In the genomic region with DNA sequence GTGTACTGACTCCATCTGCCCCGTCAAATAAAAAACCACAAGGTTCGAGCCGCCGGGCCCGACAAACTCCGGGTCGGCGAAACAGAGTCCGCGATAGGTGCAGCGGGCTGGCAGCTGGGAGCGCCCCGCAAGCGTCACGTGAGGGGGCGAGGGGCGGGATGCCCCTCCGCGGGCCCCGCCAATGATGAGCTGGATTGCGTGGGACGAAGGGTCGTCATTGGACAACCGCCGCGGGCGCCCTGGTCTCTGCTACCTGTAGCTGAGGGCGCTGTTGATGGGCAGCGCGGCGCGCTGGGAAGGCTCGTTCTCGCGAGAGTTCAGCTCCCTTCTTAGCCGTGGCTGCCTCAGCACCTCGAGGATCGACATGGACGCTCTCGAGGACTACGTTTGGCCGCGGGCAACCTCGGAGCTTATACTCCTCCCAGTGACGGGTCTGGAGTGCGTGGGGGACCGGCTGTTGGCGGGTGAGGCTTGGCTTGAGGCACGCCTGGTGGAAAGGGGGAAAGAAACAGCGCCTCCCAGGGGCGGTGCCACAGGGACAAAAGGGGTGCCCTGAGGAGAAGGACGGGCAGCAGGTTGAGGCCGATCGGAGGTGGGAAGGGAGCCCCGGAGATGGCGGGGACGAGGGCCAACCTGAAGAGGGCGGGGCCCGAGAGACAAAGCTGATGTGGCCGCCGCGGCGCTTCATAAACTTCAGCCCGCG, we compare ENCODE assay signal across 8 cellular contexts. TPM values are rescaled to one million over a fixed set of nuclear protein-coding genes. Genes with fewer than 3 reads are reported as not detected.
DNase-seq lines count a peak whose midpoint lies in the region; ATAC-seq and TF ChIP-seq lines count a peak whose summit lies in the region.

A gene with protein sequence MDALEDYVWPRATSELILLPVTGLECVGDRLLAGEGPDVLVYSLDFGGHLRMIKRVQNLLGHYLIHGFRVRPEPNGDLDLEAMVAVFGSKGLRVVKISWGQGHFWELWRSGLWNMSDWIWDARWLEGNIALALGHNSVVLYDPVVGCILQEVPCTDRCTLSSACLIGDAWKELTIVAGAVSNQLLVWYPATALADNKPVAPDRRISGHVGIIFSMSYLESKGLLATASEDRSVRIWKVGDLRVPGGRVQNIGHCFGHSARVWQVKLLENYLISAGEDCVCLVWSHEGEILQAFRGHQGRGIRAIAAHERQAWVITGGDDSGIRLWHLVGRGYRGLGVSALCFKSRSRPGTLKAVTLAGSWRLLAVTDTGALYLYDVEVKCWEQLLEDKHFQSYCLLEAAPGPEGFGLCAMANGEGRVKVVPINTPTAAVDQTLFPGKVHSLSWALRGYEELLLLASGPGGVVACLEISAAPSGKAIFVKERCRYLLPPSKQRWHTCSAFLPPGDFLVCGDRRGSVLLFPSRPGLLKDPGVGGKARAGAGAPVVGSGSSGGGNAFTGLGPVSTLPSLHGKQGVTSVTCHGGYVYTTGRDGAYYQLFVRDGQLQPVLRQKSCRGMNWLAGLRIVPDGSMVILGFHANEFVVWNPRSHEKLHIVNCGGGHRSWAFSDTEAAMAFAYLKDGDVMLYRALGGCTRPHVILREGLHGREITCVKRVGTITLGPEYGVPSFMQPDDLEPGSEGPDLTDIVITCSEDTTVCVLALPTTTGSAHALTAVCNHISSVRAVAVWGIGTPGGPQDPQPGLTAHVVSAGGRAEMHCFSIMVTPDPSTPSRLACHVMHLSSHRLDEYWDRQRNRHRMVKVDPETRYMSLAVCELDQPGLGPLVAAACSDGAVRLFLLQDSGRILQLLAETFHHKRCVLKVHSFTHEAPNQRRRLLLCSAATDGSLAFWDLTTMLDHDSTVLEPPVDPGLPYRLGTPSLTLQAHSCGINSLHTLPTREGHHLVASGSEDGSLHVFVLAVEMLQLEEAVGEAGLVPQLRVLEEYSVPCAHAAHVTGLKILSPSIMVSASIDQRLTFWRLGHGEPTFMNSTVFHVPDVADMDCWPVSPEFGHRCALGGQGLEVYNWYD (plus strand): TSS at position 324 of the 703 bp plus-strand sequence. CDS start 41 bp downstream, at position 365.

- POLR2A ChIA-PET in GM10248 (lab: Yijun Ruan, JAX) = interaction anchor here (0.6 to 6.5 kb wide), 15 partner anchors 9 to 1712 kb away, joined by 3 to 50 read pairs (median 4); partner anchors contain the start of genes DAG1, DALRD3, IMPDH2 and NDUFAF3

- H3K27ac ChIP-seq in SK-N-MC = peak within 1 kb of the TSS; percentile 85
- H3K27ac ChIP-seq in suprapubic skin = peak within 1 kb of the TSS; percentile 91

- H3K36me3 ChIP-seq in SK-N-MC (ENCODE audit: insufficient read depth, low read length) (no peaks in the 10 kb centered on the region), suprapubic skin (peaks cover 8% of the 10 kb centered on the region)

- peak; percentile 98 for DNase-seq in GM10248 (ENCODE audit: extremely low spot score)
- DNase-seq in NB4 (ENCODE audit: low read depth) = peak; percentile 98
- DNase-seq in SK-N-MC (ENCODE audit: low read depth, low spot score) = no peak
- DNase-seq in activated naive CD4-positive, alpha-beta T cell treated with anti-CD3 and anti-CD28 coated beads, Interleukin-2, amount 50 U/mL, for 16 hours = peak; percentile 98
- DNase-seq in globus pallidus (ENCODE audit: low spot score) = peak; percentile 90
- DNase-seq in nucleus accumbens (lab: John Stamatoyannopoulos, UW) = peak; percentile 57 to 97 (median 91)
- DNase-seq in suprapubic skin (ENCODE audit: low spot score in 2 of 2) = peak; percentile 98

- TF ChIP-seq POLR2A in NB4 (IDR thresholded peaks at IDR 0.05; ENCODE audit: extremely low read depth, insufficient read length) = peak; percentile 89
- peak in 1 of 2 donors; percentile 23 for TF ChIP-seq POLR2A in suprapubic skin (IDR thresholded peaks at IDR 0.05)

- H3K9ac ChIP-seq in SK-N-MC (ENCODE audit: insufficient read length) = peak within 1 kb of the TSS; percentile 90

- TF ChIP-seq EP300 in suprapubic skin (IDR thresholded peaks at IDR 0.05) = no peak

- 0% methylated on average over 27 of the region's 65 CpGs for WGBS in suprapubic skin

- H3K4me1 ChIP-seq in suprapubic skin = peaks cover 29% of the 10 kb centered on the region

- CTCF ChIA-PET in GM10248 (lab: Yijun Ruan, JAX) = interaction anchor here (0.6 to 11.8 kb wide), 17 partner anchors 8 to 571 kb away, joined by 3 to 131 read pairs (median 4); partner anchors contain the start of genes ARIH2, DALRD3, IMPDH2 and KLHDC8B

- H3K9me3 ChIP-seq in SK-N-MC (ENCODE audit: low read depth, low read length) (no peaks in the 10 kb centered on the region), suprapubic skin (no peaks in the 10 kb centered on the region)

- peak; percentile 85 for ATAC-seq in HG02571 (IDR thresholded peaks at IDR 0.05; ENCODE audit: unreplicated experiment)

- H3K4me3 ChIP-seq in NB4 (ENCODE audit: low read depth, low read length) = peak within 1 kb of the TSS; percentile 80
- peak within 1 kb of the TSS; percentile 84 for H3K4me3 ChIP-seq in SK-N-MC
- H3K4me3 ChIP-seq in suprapubic skin = peak within 1 kb of the TSS; percentile 69

- no peaks in the 10 kb centered on the region for H3K27me3 ChIP-seq in suprapubic skin

- peak; percentile 50 for TF ChIP-seq CTCF in GM10248 (IDR thresholded peaks at IDR 0.05; ENCODE audit: control extremely low read depth, extremely low read depth, low read depth, missing control alignments)
- no peak for TF ChIP-seq CTCF in NB4 (IDR thresholded peaks at IDR 0.05; ENCODE audit: low read depth, low read length)
- TF ChIP-seq CTCF in suprapubic skin (IDR thresholded peaks at IDR 0.05) = peak; percentile 6 to 36

RNA-seq across cellular contexts. Expression of the gene that starts here (rescaled TPM):
- 100 to 1,000 TPM in 1 of 4 donors, 10 to 100 TPM in 3; 49.1 to 105 (median 55.5) TPM for total RNA-seq in suprapubic skin
